Comparison of ENCODE assay signal across 16 cellular contexts in genomic region chr14:101184104-101184455, GRCh38.
DNase-seq lines count a peak whose midpoint lies in the region; ATAC-seq and TF ChIP-seq lines count a peak whose summit lies in the region.
"Had no signal": no experiment of that assay in that cellular context is flagged by ENCODE, and none has a peak within 500 bp of the region (broad histone marks: within the 10 kb centered on the region; RNA-seq: fewer than 3 reads in every experiment).

No MANE protein-coding gene starts in this region.

- TF ChIP-seq CTCF in lung (IDR thresholded peaks at IDR 0.05; ENCODE audit: control extremely low read depth, extremely low read depth), result no peak
- no peak for TF ChIP-seq CTCF in psoas muscle (IDR thresholded peaks at IDR 0.05)

- H3K4me1 Mint-ChIP-seq in activated T-cell treated with anti-CD3 and anti-CD28 coated beads, Interleukin-2, amount 50 U/mL, for 24 hours (ENCODE audit: low read depth), result no peaks in the 10 kb centered on the region
- H3K4me1 Mint-ChIP-seq: CD4-positive, CD25-positive, alpha-beta regulatory T cell; IgD-negative memory B cell had no signal

- DNase-seq in activated T-cell treated with anti-CD3 and anti-CD28 coated beads, Interleukin-2, amount 50 U/mL, for 24 hours, result peak; percentile 22
- DNase-seq in activated T-cell treated with anti-CD3 and anti-CD28 coated beads, Interleukin-2, amount 50 U/mL, for 48 hours, result no peak
- DNase-seq in lung (ENCODE audit: low spot score) (peak; percentile 22), retina (peak; percentile 32), psoas muscle (no peak), Right ventricle myocardium superior (no peak), NCI-H446 (lab: John Stamatoyannopoulos, UW) (no peak)
- DNase-seq: CD4-positive, CD25-positive, alpha-beta regulatory T cell; MV-4-11; NCI-H187; NCI-H510A; NCI-H774 had no signal

- intact Hi-C loops in psoas muscle (cut with DNase I) (no loop called here), Right ventricle myocardium superior (cut with DNase I) (no loop called here)

- ATAC-seq in lung (ENCODE audit: insufficient read depth, low FRiP score) (no peak), psoas muscle (no peak), Right ventricle myocardium superior (ENCODE audit: poor library complexity) (no peak)
- ATAC-seq: Right ventricle myocardium inferior had no signal

- no peaks in the 10 kb centered on the region for H3K9me3 Mint-ChIP-seq in activated T-cell treated with anti-CD3 and anti-CD28 coated beads, Interleukin-2, amount 50 U/mL, for 24 hours

- peaks cover 0 to 21% of the 10 kb centered on the region in 2 donors for H3K9me3 ChIP-seq in lung (ENCODE audit: control insufficient read depth in 2 of 2, insufficient read depth in 1 of 2, low read length in 1 of 2)
- no peaks in the 10 kb centered on the region for H3K9me3 ChIP-seq in psoas muscle
- H3K9me3 ChIP-seq: Peyer's patch had no signal

- H3K4me1 ChIP-seq in lung (ENCODE audit: control insufficient read depth in 2 of 2, insufficient read depth in 2 of 2, low read length in 2 of 2), result no peaks in the 10 kb centered on the region
- H3K4me1 ChIP-seq in psoas muscle, result no peaks in the 10 kb centered on the region
- H3K4me1 ChIP-seq: A549, Peyer's patch had no signal

- H3K36me3 ChIP-seq in lung (ENCODE audit: control insufficient read depth in 2 of 2, insufficient read depth in 2 of 2, low read length in 2 of 2) (no peaks in the 10 kb centered on the region), psoas muscle (ENCODE audit: insufficient read depth in 1 of 2, low read depth in 1 of 2) (no peaks in the 10 kb centered on the region)
- H3K36me3 ChIP-seq: Peyer's patch had no signal

- H3K27ac ChIP-seq in lung (ENCODE audit: low read depth in 1 of 2, low read length in 1 of 2), result no peak overlapping the region
- no peak overlapping the region for H3K27ac ChIP-seq in psoas muscle
- H3K27ac ChIP-seq: A549, Peyer's patch had no signal

- WGBS in lung, 2 donors, result 80 to 86% methylated on average over 12 of the region's 12 CpGs
- 71 to 76% (median 74%) methylated on average over 12 of the region's 12 CpGs for WGBS in psoas muscle, 3 donors

- H3K27ac Mint-ChIP-seq in activated T-cell treated with anti-CD3 and anti-CD28 coated beads, Interleukin-2, amount 50 U/mL, for 24 hours, result no peak overlapping the region
- H3K27ac Mint-ChIP-seq: CD4-positive, CD25-positive, alpha-beta regulatory T cell; IgD-negative memory B cell had no signal

- no peaks in the 10 kb centered on the region for H3K27me3 ChIP-seq in lung (ENCODE audit: control insufficient read depth, insufficient read depth)
- no peaks in the 10 kb centered on the region for H3K27me3 ChIP-seq in psoas muscle (ENCODE audit: insufficient read depth in 3 of 3, low read length in 2 of 3)
- H3K27me3 ChIP-seq: Peyer's patch had no signal

- H3K4me3 ChIP-seq in lung (no peak overlapping the region), psoas muscle (no peak overlapping the region)
- H3K4me3 ChIP-seq: A549, Peyer's patch had no signal

- peaks cover 2% of the 10 kb centered on the region for H3K27me3 Mint-ChIP-seq in activated T-cell treated with anti-CD3 and anti-CD28 coated beads, Interleukin-2, amount 50 U/mL, for 24 hours
- H3K27me3 Mint-ChIP-seq: CD4-positive, CD25-positive, alpha-beta regulatory T cell; IgD-negative memory B cell had no signal

- H3K4me3 Mint-ChIP-seq in activated T-cell treated with anti-CD3 and anti-CD28 coated beads, Interleukin-2, amount 50 U/mL, for 24 hours, result no peak overlapping the region
- H3K4me3 Mint-ChIP-seq: CD4-positive, CD25-positive, alpha-beta regulatory T cell had no signal

- H3K36me3 Mint-ChIP-seq in activated T-cell treated with anti-CD3 and anti-CD28 coated beads, Interleukin-2, amount 50 U/mL, for 24 hours (ENCODE audit: low read depth), result no peaks in the 10 kb centered on the region
- H3K36me3 Mint-ChIP-seq: CD4-positive, CD25-positive, alpha-beta regulatory T cell; IgD-negative memory B cell had no signal

Comparison
In these comparisons a context has a peak if more than half of its experiments do, and no peak if none do; other contexts are left out.
1. DNase-seq: peak in activated T-cell treated with anti-CD3 and anti-CD28 coated beads, Interleukin-2, amount 50 U/mL, for 24 hours (single experiment), lung (single experiment) and retina (single experiment); none in activated T-cell treated with anti-CD3 and anti-CD28 coated beads, Interleukin-2, amount 50 U/mL, for 48 hours (0 of 2), psoas muscle (0 of 2), Right ventricle myocardium superior (single experiment) and NCI-H446 (0 of 2).